Comparison of ENCODE assay signal across 14 cellular contexts in the genomic region with DNA sequence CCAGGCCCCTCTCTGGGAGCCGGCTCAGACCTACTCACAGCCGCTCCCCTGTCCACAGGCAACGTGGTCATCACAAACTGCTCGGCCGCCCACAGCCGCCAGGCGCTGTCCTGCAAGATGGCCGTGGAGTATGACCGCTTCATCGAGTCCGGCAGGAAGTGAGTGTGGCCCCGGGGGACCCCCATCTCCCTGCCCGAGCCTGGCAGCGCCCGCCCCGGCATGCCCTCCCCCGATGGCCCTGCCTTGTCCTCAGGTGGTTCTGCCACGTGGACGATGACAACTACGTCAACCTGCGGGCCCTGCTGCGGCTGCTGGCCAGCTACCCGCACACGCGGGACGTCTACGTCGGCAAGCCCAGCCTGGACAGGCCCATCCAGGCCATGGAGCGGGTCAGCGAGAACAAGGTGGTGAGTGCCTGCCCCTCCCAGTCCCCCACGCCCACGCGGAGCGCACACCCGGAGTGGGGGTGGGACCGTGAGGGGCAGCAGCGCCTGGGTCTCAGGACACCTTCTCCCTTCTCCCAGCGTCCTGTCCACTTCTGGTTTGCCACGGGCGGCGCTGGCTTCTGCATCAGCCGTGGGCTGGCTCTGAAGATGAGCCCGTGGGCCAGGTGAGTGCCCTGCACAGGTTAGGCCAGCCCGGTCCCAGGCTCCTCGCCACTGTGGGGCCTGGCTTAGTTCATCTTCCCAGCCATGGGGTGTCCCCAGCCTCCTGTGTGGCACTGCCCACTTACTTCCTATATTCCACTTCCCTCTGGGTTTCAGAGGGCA. TPM values are rescaled to one million over a fixed set of nuclear protein-coding genes. Genes with fewer than 3 reads are reported as not detected.
DNase-seq lines count a peak whose midpoint lies in the region; ATAC-seq, FAIRE-seq and TF ChIP-seq lines count a peak whose summit lies in the region.
"Had no signal": no experiment of that assay in that cellular context is flagged by ENCODE, and none has a peak within 500 bp of the region (broad histone marks: within the 10 kb centered on the region; RNA-seq: fewer than 3 reads in every experiment).

No MANE protein-coding gene starts in this region.

- 97% methylated on average over 6 of the region's 45 CpGs for whole genome bisulfite sequencing in HepG2 (ENCODE audit: low lambda C conversion rate)
- 86 to 92% (median 90%) methylated on average over 44 to 45 of the region's 45 CpGs for WGBS in ovary, 3 donors

- in situ Hi-C loops in HepG2 (cut with HindIII; ENCODE audit: extremely low pct_ligation_motif_present, low pct_unique_long_range_greater_than_20kb), result no loop called here

- no peak for FAIRE-seq in HepG2 (lab: Jason Lieb, UNC)
- FAIRE-seq: GM19239 had no signal

- BruUV-seq in HepG2 (replicated peaks; lab: Mats Ljungman, UMichigan), result no TSS peak

- TF ChIP-seq POLR2A in HepG2 (IDR thresholded peaks at IDR 0.05; ENCODE audit: insufficient read depth in 1 of 2, low read depth in 2 of 2, low read length in 2 of 2), result no peak
- TF ChIP-seq POLR2A in ovary (IDR thresholded peaks at IDR 0.05), result no peak

- DNase-seq in activated CD8-positive, alpha-beta memory T cell treated with anti-CD3 and anti-CD28 coated beads for 24 hours, result peak; percentile 56
- DNase-seq in activated CD8-positive, alpha-beta memory T cell treated with anti-CD3 and anti-CD28 coated beads, Interleukin-2, amount 50 U/mL, for 48 hours, result no peak
- peak; percentile 19 for DNase-seq in RPMI8226
- DNase-seq in HepG2 (ENCODE audit: low spot score), result no peak
- no peak for DNase-seq in substantia nigra (lab: John Stamatoyannopoulos, UW)
- no peak for DNase-seq in NCI-H1092 treated with DMSO at 0.1 percent for 48 hours (lab: John Stamatoyannopoulos, UW)
- DNase-seq in ovary, result no peak
- DNase-seq in AG08396 (ENCODE audit: low spot score), result no peak
- DNase-seq: central memory CD4-positive, alpha-beta T cell; foreskin keratinocyte had no signal

- CTCF ChIA-PET in HepG2 (lab: Yijun Ruan, JAX; ENCODE audit: low intra/inter-chr PET ratio, low total read pairs), result no interaction called here

- no peak overlapping the region for H3K4me3 ChIP-seq in HepG2 (replicated peaks in 1 of 3; ENCODE audit: insufficient read depth in 1 of 3, low read depth in 2 of 3, low read length in 3 of 3)
- no peak overlapping the region for H3K4me3 ChIP-seq in ovary
- H3K4me3 ChIP-seq: right lobe of liver had no signal

- no peak overlapping the region for H3K4me2 ChIP-seq in HepG2 (ENCODE audit: low read depth, low read length)

- H4K20me1 ChIP-seq in HepG2 (ENCODE audit: insufficient read depth, low read length), result no peaks in the 10 kb centered on the region

- ATAC-seq in HepG2, result no peak
- ATAC-seq: foreskin keratinocyte, right lobe of liver had no signal

- H3K36me3 ChIP-seq in HepG2 (replicated peaks in 1 of 2; ENCODE audit: control insufficient read depth in 1 of 2, insufficient read depth in 2 of 2, low read length in 2 of 2) (no peaks in the 10 kb centered on the region), ovary (no peaks in the 10 kb centered on the region)
- H3K36me3 ChIP-seq: right lobe of liver had no signal

- no peak for TF ChIP-seq RAD21 in HepG2 (CRISPR knock-in tag; IDR thresholded peaks at IDR 0.05)

- H3K27me3 ChIP-seq in HepG2 (ENCODE audit: control insufficient read depth in 1 of 2, insufficient read depth in 2 of 2, low read length in 2 of 2) (peaks cover 1 to 34% of the 10 kb centered on the region in 2 experiments; a peak in 4 of 5 replicates), ovary (no peaks in the 10 kb centered on the region)
- H3K27me3 ChIP-seq: foreskin keratinocyte had no signal

- POLR2A ChIA-PET in HepG2 (lab: Yijun Ruan, JAX), result no interaction called here

- no peak overlapping the region for H3K27ac ChIP-seq in HepG2 (ENCODE audit: extremely low read length, insufficient read depth, low read length)
- H3K27ac ChIP-seq in substantia nigra (ENCODE audit: low read depth, low read length, poor library complexity, severe bottlenecking), result peak overlapping the region; percentile 17
- H3K27ac ChIP-seq in ovary, result no peak overlapping the region
- H3K27ac ChIP-seq: foreskin keratinocyte, right lobe of liver had no signal

- intact Hi-C loops in HepG2 (cut with micrococcal nuclease; ENCODE audit: unreplicated experiment) (no loop called here), ovary (cut with DNase I) (no loop called here)

- TF ChIP-seq CTCF in HepG2 (CRISPR knock-in tag; IDR thresholded peaks at IDR 0.05) (no peak), ovary (IDR thresholded peaks at IDR 0.05) (no peak)

- H3K9me3 ChIP-seq in HepG2 (ENCODE audit: low read length), result no peaks in the 10 kb centered on the region
- no peaks in the 10 kb centered on the region for H3K9me3 ChIP-seq in ovary
- H3K9me3 ChIP-seq: right lobe of liver had no signal

- no peaks in the 10 kb centered on the region for H3K79me2 ChIP-seq in HepG2 (ENCODE audit: insufficient read depth, low read length)

- TF ChIP-seq EP300 in HepG2 (IDR thresholded peaks at IDR 0.05; ENCODE audit: low read depth in 2 of 2, low read length in 2 of 2) (no peak), HepG2 (CRISPR knock-in tag; IDR thresholded peaks at IDR 0.05; ENCODE audit: borderline replicate concordance) (no peak), ovary (IDR thresholded peaks at IDR 0.05) (no peak)

- no peak overlapping the region for H3K9ac ChIP-seq in HepG2 (ENCODE audit: insufficient read depth, low read depth, low read length)

- H3K4me1 ChIP-seq in HepG2 (ENCODE audit: insufficient read depth, low read length) (peaks cover 75% of the 10 kb centered on the region), ovary (ENCODE audit: insufficient read depth) (peaks cover 6% of the 10 kb centered on the region)
- H3K4me1 ChIP-seq: right lobe of liver had no signal

- H2AFZ ChIP-seq in HepG2 (ENCODE audit: low read length), result no peak overlapping the region

RNA-seq across cellular contexts. Expression of gene LFNG, which starts 5.8 kb away (rescaled TPM):
- total RNA-seq in HepG2 (2016; rRNA removed; fragmentation: Illumina TruSeq; extraction: Trizol) (0.44 TPM in 1 of 2 replicates, not detected in the other), ovary (1 to 10 TPM in 6 of 7 donors, under 1 TPM in 1; 0.86 to 8.2 (median 3.3) TPM)
- total RNA-seq in HepG2 (2016; cell fraction: cytosol; rRNA removed; fragmentation: Illumina TruSeq; extraction: Trizol; ENCODE audit: low read depth), result not detected in 2 replicates
- 0.18 and 0.80 TPM in 2 replicates for total RNA-seq in HepG2 (2016; cell fraction: insoluble cytoplasmic fraction; rRNA removed; fragmentation: Illumina TruSeq; extraction: Trizol)
- total RNA-seq in HepG2 (2016; cell fraction: membrane; rRNA removed; fragmentation: Illumina TruSeq; extraction: Trizol), result 0.22 and 0.24 TPM in 2 replicates
- 0.19 and 0.81 TPM in 2 replicates for total RNA-seq in HepG2 (2016; cell fraction: nucleus; rRNA removed; fragmentation: Illumina TruSeq; extraction: Trizol)
- polyA plus RNA-seq in HepG2 (2011; rRNA removed) (1.5 and 1.6 TPM in 2 replicates), ovary (1 to 10 TPM; 2.3 to 4.1 TPM)
- 1.1 and 2.1 TPM in 2 replicates for polyA plus RNA-seq in HepG2 (2011; cell fraction: cytosol; rRNA removed)
- polyA plus RNA-seq in HepG2 (2011; cell fraction: nucleus; rRNA removed), result 3.6 and 4.6 TPM in 2 replicates
- 0.72 and 1.2 TPM in 2 replicates for polyA plus RNA-seq in HepG2 (2012)
- polyA plus RNA-seq in HepG2 (2016; cell fraction: cytosol; fragmentation: Illumina TruSeq; extraction: Trizol; ENCODE audit: low read depth), result 0.07 and 0.11 TPM in 2 replicates
- polyA plus RNA-seq in HepG2 (2016; cell fraction: insoluble cytoplasmic fraction; fragmentation: Illumina TruSeq; extraction: Trizol; ENCODE audit: low read depth), result 0.16 TPM in 1 of 2 replicates, not detected in the other
- polyA plus RNA-seq in HepG2 (2016; cell fraction: membrane; fragmentation: Illumina TruSeq; extraction: Trizol; ENCODE audit: low read depth), result 0.12 and 0.18 TPM in 2 replicates
- 0.70 and 1.00 TPM in 2 replicates for polyA plus RNA-seq in HepG2 (2016; cell fraction: nucleus; fragmentation: Illumina TruSeq; extraction: Trizol; ENCODE audit: insufficient read depth, low read depth)
- 3.4 and 11.1 TPM in 2 replicates for polyA minus RNA-seq in HepG2 (2011; rRNA and poly(A)+ RNA removed; ENCODE audit: low replicate concordance)
- 1.5 TPM in 2 replicates for polyA minus RNA-seq in HepG2 (2011; cell fraction: cytosol; rRNA and poly(A)+ RNA removed)
- 2.4 and 4.6 TPM in 2 replicates for polyA minus RNA-seq in HepG2 (2011; cell fraction: nucleus; rRNA and poly(A)+ RNA removed)

RNA-seq across cellular contexts. Expression of gene BRAT1, which starts 30.0 kb away (rescaled TPM):
- total RNA-seq in HepG2 (2016; rRNA removed; fragmentation: Illumina TruSeq; extraction: Trizol) (16.7 and 20.3 TPM in 2 replicates), ovary (10 to 100 TPM; 26.9 to 33.5 (median 30.2) TPM)
- 3.4 and 3.6 TPM in 2 replicates for total RNA-seq in HepG2 (2016; cell fraction: cytosol; rRNA removed; fragmentation: Illumina TruSeq; extraction: Trizol; ENCODE audit: low read depth)
- 13.2 and 21.6 TPM in 2 replicates for total RNA-seq in HepG2 (2016; cell fraction: insoluble cytoplasmic fraction; rRNA removed; fragmentation: Illumina TruSeq; extraction: Trizol)
- total RNA-seq in HepG2 (2016; cell fraction: membrane; rRNA removed; fragmentation: Illumina TruSeq; extraction: Trizol), result 6.7 and 7.9 TPM in 2 replicates
- 18.7 and 21.1 TPM in 2 replicates for total RNA-seq in HepG2 (2016; cell fraction: nucleus; rRNA removed; fragmentation: Illumina TruSeq; extraction: Trizol)
- polyA plus RNA-seq in HepG2 (2011; rRNA removed) (10.2 and 14.6 TPM in 2 replicates), ovary (10 to 100 TPM in 1 of 2 donors, 1 to 10 TPM in 1; 1.3 to 39.1 TPM)
- polyA plus RNA-seq in HepG2 (2011; cell fraction: cytosol; rRNA removed), result 5.0 and 10.7 TPM in 2 replicates
- polyA plus RNA-seq in HepG2 (2011; cell fraction: nucleus; rRNA removed), result 126 and 171 TPM in 2 replicates
- polyA plus RNA-seq in HepG2 (2012), result 10.2 and 14.9 TPM in 2 replicates
- polyA plus RNA-seq in HepG2 (2016; cell fraction: cytosol; fragmentation: Illumina TruSeq; extraction: Trizol; ENCODE audit: low read depth), result 1.2 and 1.3 TPM in 2 replicates
- 10.1 and 12.8 TPM in 2 replicates for polyA plus RNA-seq in HepG2 (2016; cell fraction: insoluble cytoplasmic fraction; fragmentation: Illumina TruSeq; extraction: Trizol; ENCODE audit: low read depth)
- polyA plus RNA-seq in HepG2 (2016; cell fraction: membrane; fragmentation: Illumina TruSeq; extraction: Trizol; ENCODE audit: low read depth), result 3.8 and 4.4 TPM in 2 replicates
- 43.7 and 48.3 TPM in 2 replicates for polyA plus RNA-seq in HepG2 (2016; cell fraction: nucleus; fragmentation: Illumina TruSeq; extraction: Trizol; ENCODE audit: insufficient read depth, low read depth)
- 16.2 and 23.5 TPM in 2 replicates for polyA minus RNA-seq in HepG2 (2011; rRNA and poly(A)+ RNA removed; ENCODE audit: low replicate concordance)
- 7.9 and 8.9 TPM in 2 replicates for polyA minus RNA-seq in HepG2 (2011; cell fraction: cytosol; rRNA and poly(A)+ RNA removed)
- polyA minus RNA-seq in HepG2 (2011; cell fraction: nucleus; rRNA and poly(A)+ RNA removed), result 10.3 and 10.4 TPM in 2 replicates

RNA-seq across cellular contexts. Expression of gene IQCE, which starts 33.4 kb away (rescaled TPM):
- total RNA-seq in HepG2 (2016; rRNA removed; fragmentation: Illumina TruSeq; extraction: Trizol) (2.5 and 3.0 TPM in 2 replicates), ovary (10 to 100 TPM in 6 of 7 donors, 1 to 10 TPM in 1; 7.2 to 19.2 (median 14.1) TPM)
- total RNA-seq in HepG2 (2016; cell fraction: cytosol; rRNA removed; fragmentation: Illumina TruSeq; extraction: Trizol; ENCODE audit: low read depth), result 1.8 and 2.7 TPM in 2 replicates
- 1.6 and 2.7 TPM in 2 replicates for total RNA-seq in HepG2 (2016; cell fraction: insoluble cytoplasmic fraction; rRNA removed; fragmentation: Illumina TruSeq; extraction: Trizol)
- total RNA-seq in HepG2 (2016; cell fraction: membrane; rRNA removed; fragmentation: Illumina TruSeq; extraction: Trizol), result 3.0 and 4.1 TPM in 2 replicates
- total RNA-seq in HepG2 (2016; cell fraction: nucleus; rRNA removed; fragmentation: Illumina TruSeq; extraction: Trizol), result 2.9 and 4.3 TPM in 2 replicates
- polyA plus RNA-seq in HepG2 (2011; rRNA removed) (1.5 and 1.7 TPM in 2 replicates), ovary (1 to 10 TPM; 4.4 to 6.8 TPM)
- polyA plus RNA-seq in HepG2 (2011; cell fraction: cytosol; rRNA removed), result 0.54 and 0.68 TPM in 2 replicates
- polyA plus RNA-seq in HepG2 (2011; cell fraction: nucleus; rRNA removed), result 4.0 and 6.8 TPM in 2 replicates
- polyA plus RNA-seq in HepG2 (2012), result 0.59 and 0.83 TPM in 2 replicates
- polyA plus RNA-seq in HepG2 (2016; cell fraction: cytosol; fragmentation: Illumina TruSeq; extraction: Trizol; ENCODE audit: low read depth), result 2.5 and 2.6 TPM in 2 replicates
- 2.2 and 3.8 TPM in 2 replicates for polyA plus RNA-seq in HepG2 (2016; cell fraction: insoluble cytoplasmic fraction; fragmentation: Illumina TruSeq; extraction: Trizol; ENCODE audit: low read depth)
- polyA plus RNA-seq in HepG2 (2016; cell fraction: membrane; fragmentation: Illumina TruSeq; extraction: Trizol; ENCODE audit: low read depth), result 3.3 and 3.7 TPM in 2 replicates
- 6.7 and 9.8 TPM in 2 replicates for polyA plus RNA-seq in HepG2 (2016; cell fraction: nucleus; fragmentation: Illumina TruSeq; extraction: Trizol; ENCODE audit: insufficient read depth, low read depth)
- 0.62 and 22.8 TPM in 2 replicates for polyA minus RNA-seq in HepG2 (2011; rRNA and poly(A)+ RNA removed; ENCODE audit: low replicate concordance)
- polyA minus RNA-seq in HepG2 (2011; cell fraction: cytosol; rRNA and poly(A)+ RNA removed), result 0.62 and 1.5 TPM in 2 replicates
- polyA minus RNA-seq in HepG2 (2011; cell fraction: nucleus; rRNA and poly(A)+ RNA removed), result 1.5 and 2.2 TPM in 2 replicates

RNA-seq across cellular contexts. Expression of gene GRIFIN, which starts 49.1 kb away (rescaled TPM):
- total RNA-seq in HepG2 (2016; rRNA removed; fragmentation: Illumina TruSeq; extraction: Trizol) (not detected in 2 replicates), ovary (not detected)
- not detected in 2 replicates for total RNA-seq in HepG2 (2016; cell fraction: cytosol; rRNA removed; fragmentation: Illumina TruSeq; extraction: Trizol; ENCODE audit: low read depth)
- total RNA-seq in HepG2 (2016; cell fraction: insoluble cytoplasmic fraction; rRNA removed; fragmentation: Illumina TruSeq; extraction: Trizol), result not detected in 2 replicates
- total RNA-seq in HepG2 (2016; cell fraction: membrane; rRNA removed; fragmentation: Illumina TruSeq; extraction: Trizol), result not detected in 2 replicates
- total RNA-seq in HepG2 (2016; cell fraction: nucleus; rRNA removed; fragmentation: Illumina TruSeq; extraction: Trizol), result not detected in 2 replicates
- polyA plus RNA-seq in HepG2 (2011; rRNA removed) (not detected in 2 replicates), ovary (not detected)
- not detected in 2 replicates for polyA plus RNA-seq in HepG2 (2011; cell fraction: cytosol; rRNA removed)
- not detected in 2 replicates for polyA plus RNA-seq in HepG2 (2011; cell fraction: nucleus; rRNA removed)
- polyA plus RNA-seq in HepG2 (2012), result not detected in 2 replicates
- not detected in 2 replicates for polyA plus RNA-seq in HepG2 (2016; cell fraction: cytosol; fragmentation: Illumina TruSeq; extraction: Trizol; ENCODE audit: low read depth)
- not detected in 2 replicates for polyA plus RNA-seq in HepG2 (2016; cell fraction: insoluble cytoplasmic fraction; fragmentation: Illumina TruSeq; extraction: Trizol; ENCODE audit: low read depth)
- not detected in 2 replicates for polyA plus RNA-seq in HepG2 (2016; cell fraction: membrane; fragmentation: Illumina TruSeq; extraction: Trizol; ENCODE audit: low read depth)
- not detected in 2 replicates for polyA plus RNA-seq in HepG2 (2016; cell fraction: nucleus; fragmentation: Illumina TruSeq; extraction: Trizol; ENCODE audit: insufficient read depth, low read depth)
- not detected in 2 replicates for polyA minus RNA-seq in HepG2 (2011; rRNA and poly(A)+ RNA removed; ENCODE audit: low replicate concordance)
- not detected in 2 replicates for polyA minus RNA-seq in HepG2 (2011; cell fraction: cytosol; rRNA and poly(A)+ RNA removed)
- not detected in 2 replicates for polyA minus RNA-seq in HepG2 (2011; cell fraction: nucleus; rRNA and poly(A)+ RNA removed)
- total RNA-seq: activated T-helper 1 cell treated with anti-CD3 and anti-CD28 coated beads, Interleukin-12 subunit alpha, Interleukin-12 subunit beta, Interleukin-2, Interleukin-4 antibody, amounts not matched to agents 30 ng/mL and 10 ng/mL and 1 ng/mL, durations not matched to agents 14 hours and 24 hours and 36 hours; foreskin keratinocyte; liver; right lobe of liver had no signal
- polyA plus RNA-seq: foreskin keratinocyte, liver had no signal

Comparison
In these comparisons a context has a peak if more than half of its experiments do, and no peak if none do; other contexts are left out.
1. DNase-seq: peak in activated CD8-positive, alpha-beta memory T cell treated with anti-CD3 and anti-CD28 coated beads for 24 hours (single experiment) and RPMI8226 (single experiment); none in activated CD8-positive, alpha-beta memory T cell treated with anti-CD3 and anti-CD28 coated beads, Interleukin-2, amount 50 U/mL, for 48 hours (single experiment), HepG2 (single experiment), substantia nigra (0 of 49), NCI-H1092 treated with DMSO at 0.1 percent for 48 hours (single experiment), ovary (0 of 5) and AG08396 (single experiment).